Comparison of ENCODE assay signal across 21 cellular contexts in the genomic region with DNA sequence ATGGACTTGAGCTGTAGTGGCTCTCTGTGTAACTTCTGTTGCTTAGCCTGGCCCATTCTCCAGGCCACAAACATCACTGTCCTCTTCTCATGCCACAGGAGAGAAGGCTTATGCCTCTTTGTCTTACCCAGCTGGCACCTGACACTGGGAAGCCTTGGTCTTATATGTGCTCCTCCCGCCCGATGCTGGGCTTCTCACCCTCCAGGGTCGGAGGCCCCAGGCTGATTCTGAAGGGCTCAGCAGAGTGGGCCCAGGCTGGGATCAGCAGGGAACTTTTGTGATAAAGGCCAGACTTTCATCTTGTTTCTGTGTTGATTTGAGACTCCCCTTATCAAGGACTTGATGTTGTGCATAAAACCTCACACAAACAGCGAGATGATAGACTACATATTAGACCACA. TPM values are rescaled to one million over a fixed set of nuclear protein-coding genes. Genes with fewer than 3 reads are reported as not detected.
"Had no signal": no experiment of that assay in that cellular context is flagged by ENCODE, and none has a peak within 500 bp of the region (broad histone marks: within the 10 kb centered on the region; RNA-seq: fewer than 3 reads in every experiment).

No MANE protein-coding gene starts in this region.

- H3K36me3 ChIP-seq: SJSA1 had no signal

- H3K4me3 ChIP-seq: SJSA1, SK-N-MC had no signal

- H3K27me3 ChIP-seq: SJSA1 had no signal

- H3K4me1 ChIP-seq: SJSA1 had no signal

- DNase-seq: KBM-7, MV-4-11, NCI-H1048, NCI-H1105, NCI-H1417 treated with DMSO at 0.1 percent for 48 hours, NCI-H146, NCI-H1694 treated with DMSO at 0.1 percent for 48 hours, NCI-H1930, NCI-H2081, NCI-H2107, NCI-H2227 treated with DMSO at 0.1 percent for 48 hours, NCI-H524, NCI-H526 treated with DMSO at 0.1 percent for 48 hours, NCI-H774, Right ventricle myocardium superior, RPMI8226, SIG-M5 had no signal

- H3K27ac ChIP-seq: SJSA1, SK-N-MC had no signal

- H3K9me3 ChIP-seq: SJSA1 had no signal

RNA-seq across cellular contexts. Expression of gene TRPM2, which starts 29.8 kb away (rescaled TPM):
- total RNA-seq: HT-29, LHCN-M2 had no signal
